Comparison of ENCODE assay signal across 16 cellular contexts in the genomic region with DNA sequence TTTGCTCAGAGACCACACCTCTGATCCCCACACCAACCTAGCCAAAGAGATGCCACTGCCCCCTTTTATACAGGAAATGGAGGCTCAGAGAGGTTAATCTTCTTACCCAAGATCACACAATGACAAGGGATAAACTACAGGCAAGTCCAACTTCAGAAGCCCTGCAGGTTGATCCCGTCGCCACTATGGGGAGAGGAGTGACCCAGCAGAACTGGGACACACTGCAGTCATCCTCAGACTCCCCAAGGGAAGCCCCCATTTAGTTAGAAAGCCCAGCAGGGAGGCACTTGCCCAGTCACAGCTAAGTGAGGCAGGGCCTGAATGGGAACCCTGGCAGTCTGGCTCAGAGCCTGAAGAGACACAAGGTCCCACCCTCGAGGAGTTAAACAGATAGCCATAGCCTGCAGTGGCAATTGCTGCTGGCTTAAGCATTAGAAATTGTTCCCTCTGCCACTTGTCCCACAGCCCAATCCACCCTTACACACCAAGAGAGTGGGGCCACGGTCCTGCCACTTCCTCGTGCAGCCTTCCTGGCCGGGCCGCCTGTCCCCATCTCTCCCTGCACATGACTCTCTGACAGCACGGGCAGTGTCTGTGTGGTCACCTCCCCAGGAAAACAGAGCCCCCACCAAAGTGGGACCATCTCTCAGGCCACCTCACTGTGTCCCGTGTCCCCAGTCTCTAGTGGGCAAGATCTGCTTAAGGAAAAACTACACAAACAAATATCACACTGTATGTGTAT. TPM values are rescaled to one million over a fixed set of nuclear protein-coding genes. Genes with fewer than 3 reads are reported as not detected.
A peak's percentile ranks its signal among the peaks of the same experiment; 100 is the strongest.
DNase-seq lines count a peak whose midpoint lies in the region; ATAC-seq and TF ChIP-seq lines count a peak whose summit lies in the region.
"Had no signal": no experiment of that assay in that cellular context is flagged by ENCODE, and none has a peak within 500 bp of the region (broad histone marks: within the 10 kb centered on the region; RNA-seq: fewer than 3 reads in every experiment).

No MANE protein-coding gene starts in this region.

- no peak overlapping the region for H3K27ac ChIP-seq in tibial artery
- H3K27ac ChIP-seq: esophagus muscularis mucosa, SJSA1, thoracic aorta had no signal

- H3K4me3 ChIP-seq in tibial artery = no peak overlapping the region
- H3K4me3 ChIP-seq: esophagus muscularis mucosa, SJSA1, thoracic aorta had no signal

- peak overlapping the region; percentile 3 for H3K27ac Mint-ChIP-seq in activated naive CD4-positive, alpha-beta T cell treated with anti-CD3 and anti-CD28 coated beads, Interleukin-2, amount 50 U/mL, for 24 hours
- no peak overlapping the region for H3K27ac Mint-ChIP-seq in activated naive CD4-positive, alpha-beta T cell treated with anti-CD3 and anti-CD28 coated beads for 36 hours
- peak overlapping the region; percentile 61 for H3K27ac Mint-ChIP-seq in activated CD8-positive, alpha-beta T cell treated with anti-CD3 and anti-CD28 coated beads, Interleukin-2, amount 10 ng/mL, durations not matched to agents 7 days and 5 days
- no peak overlapping the region for H3K27ac Mint-ChIP-seq in memory B cell

- no peak for TF ChIP-seq CTCF in tibial artery (IDR thresholded peaks at IDR 0.05)

- H3K4me1 ChIP-seq in tibial artery = peaks cover 0 to 24% (median 19%) of the 10 kb centered on the region in 4 donors

- no peak for DNase-seq in activated naive CD4-positive, alpha-beta T cell treated with anti-CD3 and anti-CD28 coated beads for 36 hours
- DNase-seq in activated CD8-positive, alpha-beta T cell treated with anti-CD3 and anti-CD28 coated beads, Interleukin-2, amount 10 ng/mL, durations not matched to agents 7 days and 5 days = no peak
- DNase-seq in memory B cell (ENCODE audit: low spot score in 2 of 2) (no peak), tibial artery (peak; percentile 10 to 52), NCI-H128 (lab: John Stamatoyannopoulos, UW; ENCODE audit: unreplicated experiment) (no peak), NK-92 (lab: John Stamatoyannopoulos, UW; ENCODE audit: unreplicated experiment) (no peak)
- DNase-seq: DMS153, mesenchymal stem cell, NCI-H446, occipital lobe had no signal

- no peak for ATAC-seq in activated CD8-positive, alpha-beta T cell treated with anti-CD3 and anti-CD28 coated beads, Interleukin-2, amount 10 ng/mL, durations not matched to agents 7 days and 5 days
- no peak for ATAC-seq in memory B cell (ENCODE audit: low read depth)
- ATAC-seq in HG02642 (IDR thresholded peaks at IDR 0.05; ENCODE audit: poor library complexity, unreplicated experiment) = no peak

- H3K4me3 Mint-ChIP-seq in activated naive CD4-positive, alpha-beta T cell treated with anti-CD3 and anti-CD28 coated beads, Interleukin-2, amount 50 U/mL, for 24 hours = peak overlapping the region; percentile 53
- H3K4me3 Mint-ChIP-seq in activated naive CD4-positive, alpha-beta T cell treated with anti-CD3 and anti-CD28 coated beads for 36 hours = no peak overlapping the region
- H3K4me3 Mint-ChIP-seq in activated CD8-positive, alpha-beta T cell treated with anti-CD3 and anti-CD28 coated beads, Interleukin-2, amount 10 ng/mL, durations not matched to agents 7 days and 5 days = peak overlapping the region; percentile 76
- peak overlapping the region; percentile 24 for H3K4me3 Mint-ChIP-seq in memory B cell

- H3K36me3 ChIP-seq in tibial artery = no peaks in the 10 kb centered on the region
- H3K36me3 ChIP-seq: esophagus muscularis mucosa, SJSA1, thoracic aorta had no signal

- no peaks in the 10 kb centered on the region for H3K36me3 Mint-ChIP-seq in activated naive CD4-positive, alpha-beta T cell treated with anti-CD3 and anti-CD28 coated beads, Interleukin-2, amount 50 U/mL, for 24 hours
- no peaks in the 10 kb centered on the region for H3K36me3 Mint-ChIP-seq in activated naive CD4-positive, alpha-beta T cell treated with anti-CD3 and anti-CD28 coated beads for 36 hours (ENCODE audit: low read depth)
- H3K36me3 Mint-ChIP-seq in activated CD8-positive, alpha-beta T cell treated with anti-CD3 and anti-CD28 coated beads, Interleukin-2, amount 10 ng/mL, durations not matched to agents 7 days and 5 days (ENCODE audit: low read depth) = peaks cover 13% of the 10 kb centered on the region
- H3K36me3 Mint-ChIP-seq in memory B cell = no peaks in the 10 kb centered on the region

- H3K27me3 ChIP-seq in tibial artery = peaks cover 0 to 78% of the 10 kb centered on the region in 2 donors

- POLR2A ChIA-PET in activated CD8-positive, alpha-beta T cell treated with anti-CD3 and anti-CD28 coated beads, Interleukin-2, amount 10 ng/mL, durations not matched to agents 7 days and 5 days (lab: Charles Lee) = interaction anchor here (1.4 to 4.9 kb wide), 2 partner anchors 9 to 17 kb away, joined by 3 to 150 read pairs; no protein-coding TSS in a partner anchor

- peaks cover 19% of the 10 kb centered on the region for H3K4me1 Mint-ChIP-seq in activated naive CD4-positive, alpha-beta T cell treated with anti-CD3 and anti-CD28 coated beads, Interleukin-2, amount 50 U/mL, for 24 hours
- H3K4me1 Mint-ChIP-seq in activated naive CD4-positive, alpha-beta T cell treated with anti-CD3 and anti-CD28 coated beads for 36 hours (ENCODE audit: low read depth) = peaks cover 11% of the 10 kb centered on the region
- peaks cover 35% of the 10 kb centered on the region for H3K4me1 Mint-ChIP-seq in activated CD8-positive, alpha-beta T cell treated with anti-CD3 and anti-CD28 coated beads, Interleukin-2, amount 10 ng/mL, durations not matched to agents 7 days and 5 days (ENCODE audit: low read depth)
- peaks cover 18% of the 10 kb centered on the region for H3K4me1 Mint-ChIP-seq in memory B cell

- H3K9me3 Mint-ChIP-seq in activated naive CD4-positive, alpha-beta T cell treated with anti-CD3 and anti-CD28 coated beads, Interleukin-2, amount 50 U/mL, for 24 hours = peaks cover 4% of the 10 kb centered on the region
- H3K9me3 Mint-ChIP-seq in activated naive CD4-positive, alpha-beta T cell treated with anti-CD3 and anti-CD28 coated beads for 36 hours = peaks cover 8% of the 10 kb centered on the region
- peaks cover 4% of the 10 kb centered on the region for H3K9me3 Mint-ChIP-seq in activated CD8-positive, alpha-beta T cell treated with anti-CD3 and anti-CD28 coated beads, Interleukin-2, amount 10 ng/mL, durations not matched to agents 7 days and 5 days (ENCODE audit: insufficient read depth)
- H3K9me3 Mint-ChIP-seq in memory B cell = peaks cover 5% of the 10 kb centered on the region

- intact Hi-C loops in activated naive CD4-positive, alpha-beta T cell treated with anti-CD3 and anti-CD28 coated beads for 36 hours (cut with micrococcal nuclease) = no loop called here
- intact Hi-C loops in tibial artery (cut with DNase I; ENCODE audit: low total_unique reads) = no loop called here

- CTCF ChIA-PET in activated naive CD4-positive, alpha-beta T cell treated with anti-CD3 and anti-CD28 coated beads for 36 hours (lab: Charles Lee) = no interaction called here
- CTCF ChIA-PET in activated CD8-positive, alpha-beta T cell treated with anti-CD3 and anti-CD28 coated beads, Interleukin-2, amount 10 ng/mL, durations not matched to agents 7 days and 5 days (lab: Charles Lee) = interaction anchor here (2.0 to 2.1 kb wide), 2 partner anchors 17 to 63 kb away, joined by 5 to 16 read pairs; no protein-coding TSS in a partner anchor

- H3K27me3 Mint-ChIP-seq in activated naive CD4-positive, alpha-beta T cell treated with anti-CD3 and anti-CD28 coated beads, Interleukin-2, amount 50 U/mL, for 24 hours = peaks cover 32% of the 10 kb centered on the region
- peaks cover 43% of the 10 kb centered on the region for H3K27me3 Mint-ChIP-seq in activated naive CD4-positive, alpha-beta T cell treated with anti-CD3 and anti-CD28 coated beads for 36 hours (ENCODE audit: low read depth)
- peaks cover 38% of the 10 kb centered on the region for H3K27me3 Mint-ChIP-seq in activated CD8-positive, alpha-beta T cell treated with anti-CD3 and anti-CD28 coated beads, Interleukin-2, amount 10 ng/mL, durations not matched to agents 7 days and 5 days (ENCODE audit: low read depth)
- peaks cover 22% of the 10 kb centered on the region for H3K27me3 Mint-ChIP-seq in memory B cell

- H3K9me3 ChIP-seq in tibial artery = peaks cover 0 to 13% (median 9%) of the 10 kb centered on the region in 3 donors
- H3K9me3 ChIP-seq: SJSA1, thoracic aorta had no signal

RNA-seq across cellular contexts. Expression of gene JAKMIP1, which starts 2.7 kb away (rescaled TPM):
- under 1 TPM; 0.27 to 0.50 TPM for total RNA-seq in activated naive CD4-positive, alpha-beta T cell treated with anti-CD3 and anti-CD28 coated beads for 36 hours
- total RNA-seq in activated CD8-positive, alpha-beta T cell treated with anti-CD3 and anti-CD28 coated beads, Interleukin-2, amount 10 ng/mL, durations not matched to agents 7 days and 5 days = 1 to 10 TPM; 9.3 to 9.6 TPM
- total RNA-seq: M059J, SJSA1 had no signal

Comparison
In these comparisons a context has a peak if more than half of its experiments do, and no peak if none do; other contexts are left out.
1. H3K27ac Mint-ChIP-seq: peak in activated naive CD4-positive, alpha-beta T cell treated with anti-CD3 and anti-CD28 coated beads, Interleukin-2, amount 50 U/mL, for 24 hours (single experiment) and activated CD8-positive, alpha-beta T cell treated with anti-CD3 and anti-CD28 coated beads, Interleukin-2, amount 10 ng/mL, durations not matched to agents 7 days and 5 days (single experiment); none in activated naive CD4-positive, alpha-beta T cell treated with anti-CD3 and anti-CD28 coated beads for 36 hours (single experiment) and memory B cell (single experiment).
2. DNase-seq: peak in tibial artery (2 of 2); none in activated naive CD4-positive, alpha-beta T cell treated with anti-CD3 and anti-CD28 coated beads for 36 hours (single experiment), activated CD8-positive, alpha-beta T cell treated with anti-CD3 and anti-CD28 coated beads, Interleukin-2, amount 10 ng/mL, durations not matched to agents 7 days and 5 days (single experiment), memory B cell (0 of 2), NCI-H128 (single experiment) and NK-92 (single experiment).
3. RNA of gene JAKMIP1, which starts 2.7 kb away (total RNA-seq): 9.3 to 9.6 TPM in activated CD8-positive, alpha-beta T cell treated with anti-CD3 and anti-CD28 coated beads, Interleukin-2, amount 10 ng/mL, durations not matched to agents 7 days and 5 days; 0.27 to 0.50 TPM in activated naive CD4-positive, alpha-beta T cell treated with anti-CD3 and anti-CD28 coated beads for 36 hours; every median in the first group is over 4 times any median in the second.